12 cellular contexts compared by ENCODE assay signal in genomic region chr17:75755205-75755901, GRCh38. TPM values are rescaled to one million over a fixed set of nuclear protein-coding genes. Genes with fewer than 3 reads are reported as not detected.
DNase-seq lines count a peak whose midpoint lies in the region; ATAC-seq and TF ChIP-seq lines count a peak whose summit lies in the region.
"Had no signal": no experiment of that assay in that cellular context is flagged by ENCODE, and none has a peak within 500 bp of the region (broad histone marks: within the 10 kb centered on the region; RNA-seq: fewer than 3 reads in every experiment).

No MANE protein-coding gene starts in this region.

- no peak for TF ChIP-seq POLR2A in spleen (IDR thresholded peaks at IDR 0.05)

- no peak for DNase-seq in activated T-cell treated with anti-CD3 and anti-CD28 coated beads, Interleukin-2, amount 50 U/mL, for 4 hours
- DNase-seq in activated T-cell treated with anti-CD3 and anti-CD28 coated beads, Interleukin-2, amount 50 U/mL, for 1 hour, result no peak
- DNase-seq in MV-4-11 (lab: John Stamatoyannopoulos, UW), result peak; percentile 46
- no peak for DNase-seq in chondrocyte (ENCODE audit: low spot score)
- peak; percentile 76 for DNase-seq in spleen
- no peak for DNase-seq in DMS114 treated with DMSO at 0.1 percent for 48 hours (lab: John Stamatoyannopoulos, UW; ENCODE audit: unreplicated experiment)
- no peak for DNase-seq in NCI-H226
- DNase-seq: brain microvascular endothelial cell, hippocampal formation, NCI-H1436 had no signal

- H3K4me1 Mint-ChIP-seq in activated T-cell treated with anti-CD3 and anti-CD28 coated beads, Interleukin-2, amount 50 U/mL, for 4 hours (ENCODE audit: low read depth), result peaks cover 11% of the 10 kb centered on the region
- H3K4me1 Mint-ChIP-seq in chondrocyte (ENCODE audit: low read depth), result peaks cover 6% of the 10 kb centered on the region

- WGBS in spleen, 5 donors, result 73 to 89% (median 79%) methylated on average over 18 to 20 of the region's 20 CpGs

- no peak overlapping the region for H3K27ac Mint-ChIP-seq in chondrocyte (ENCODE audit: unreplicated experiment)

- H3K27me3 Mint-ChIP-seq in activated T-cell treated with anti-CD3 and anti-CD28 coated beads, Interleukin-2, amount 50 U/mL, for 4 hours (ENCODE audit: low read depth), result no peaks in the 10 kb centered on the region
- no peaks in the 10 kb centered on the region for H3K27me3 Mint-ChIP-seq in chondrocyte (ENCODE audit: low read depth)

- H3K27me3 ChIP-seq in spleen (replicated peaks in 1 of 7), result no peaks in the 10 kb centered on the region
- H3K27me3 ChIP-seq: brain microvascular endothelial cell, upper lobe of left lung had no signal

- intact Hi-C loops in spleen (cut with DNase I; ENCODE audit: low total_unique reads), result no loop called here

- TF ChIP-seq CTCF in chondrocyte (IDR thresholded peaks at IDR 0.05) (peak; percentile 3), spleen (IDR thresholded peaks at IDR 0.05 in 8 of 11, conservative IDR thresholded peaks at IDR 0.05 in 3 of 11) (no peak)

- peak overlapping the region in 1 of 8 donors; percentile 14 for H3K27ac ChIP-seq in spleen
- H3K27ac ChIP-seq: brain microvascular endothelial cell, upper lobe of left lung had no signal

- no peak overlapping the region for H3K4me3 ChIP-seq in spleen
- H3K4me3 ChIP-seq: upper lobe of left lung had no signal

- H3K36me3 Mint-ChIP-seq in activated T-cell treated with anti-CD3 and anti-CD28 coated beads, Interleukin-2, amount 50 U/mL, for 4 hours (ENCODE audit: insufficient read depth), result no peaks in the 10 kb centered on the region
- H3K36me3 Mint-ChIP-seq in chondrocyte (ENCODE audit: low read depth), result no peaks in the 10 kb centered on the region

- H3K4me1 ChIP-seq in spleen, result peaks cover 3 to 57% (median 30%) of the 10 kb centered on the region in 6 donors

- no peaks in the 10 kb centered on the region for H3K9me3 Mint-ChIP-seq in activated T-cell treated with anti-CD3 and anti-CD28 coated beads, Interleukin-2, amount 50 U/mL, for 4 hours
- no peaks in the 10 kb centered on the region for H3K9me3 Mint-ChIP-seq in chondrocyte (ENCODE audit: low read depth)

- peak overlapping the region; percentile 22 for H3K4me3 Mint-ChIP-seq in activated T-cell treated with anti-CD3 and anti-CD28 coated beads, Interleukin-2, amount 50 U/mL, for 4 hours
- no peak overlapping the region for H3K4me3 Mint-ChIP-seq in chondrocyte (ENCODE audit: unreplicated experiment)

- H3K9me3 ChIP-seq in spleen, result no peaks in the 10 kb centered on the region
- H3K9me3 ChIP-seq: upper lobe of left lung had no signal

- H3K36me3 ChIP-seq in spleen, result peaks cover 0 to 97% (median 34%) of the 10 kb centered on the region in 6 donors
- H3K36me3 ChIP-seq: brain microvascular endothelial cell had no signal

- no peak for ATAC-seq in activated T-cell treated with anti-CD3 and anti-CD28 coated beads, Interleukin-2, amount 50 U/mL, for 4 hours
- no peak for ATAC-seq in HG03097 (IDR thresholded peaks at IDR 0.05; ENCODE audit: low FRiP score, unreplicated experiment)

RNA-seq across cellular contexts. Expression of gene GALK1, which starts 9.6 kb away (rescaled TPM):
- total RNA-seq in activated T-cell treated with anti-CD3 and anti-CD28 coated beads, Interleukin-2, amount 50 U/mL, for 4 hours, result 10 to 100 TPM; 16.9 to 23.5 (median 21.3) TPM
- 27.8 to 34.7 TPM (median 30.0 TPM) in 3 replicates for total RNA-seq in chondrocyte
- total RNA-seq in spleen, result 10 to 100 TPM; 23.5 to 45.1 (median 33.5) TPM
- 10 to 100 TPM; 34.2 to 45.9 (median 37.0) TPM for polyA plus RNA-seq in spleen

RNA-seq across cellular contexts. Expression of gene UNK, which starts 29.3 kb away (rescaled TPM):
- total RNA-seq in activated T-cell treated with anti-CD3 and anti-CD28 coated beads, Interleukin-2, amount 50 U/mL, for 4 hours, result 10 to 100 TPM; 21.0 to 24.5 (median 22.6) TPM
- total RNA-seq in chondrocyte (20.9 to 35.8 TPM (median 21.0 TPM) in 3 replicates), spleen (10 to 100 TPM; 35.4 to 53.8 (median 48.6) TPM)
- 10 to 100 TPM; 19.0 to 41.9 (median 25.8) TPM for polyA plus RNA-seq in spleen

RNA-seq across cellular contexts. Expression of gene ITGB4, which starts 34.1 kb away (rescaled TPM):
- 1 to 10 TPM in 2 of 3 donors, under 1 TPM in 1; 0.63 to 2.3 (median 1.6) TPM for total RNA-seq in activated T-cell treated with anti-CD3 and anti-CD28 coated beads, Interleukin-2, amount 50 U/mL, for 4 hours
- total RNA-seq in chondrocyte (5.2 to 52.3 TPM (median 5.6 TPM) in 3 replicates), spleen (100 to 1,000 TPM in 3 of 7 donors, 10 to 100 TPM in 4; 80.4 to 205 (median 90.1) TPM)
- 10 to 100 TPM; 16.6 to 49.9 (median 30.1) TPM for polyA plus RNA-seq in spleen

Comparison
In these comparisons a context has a peak if more than half of its experiments do, and no peak if none do; other contexts are left out.
1. DNase-seq: peak in MV-4-11 (single experiment) and spleen (single experiment); none in activated T-cell treated with anti-CD3 and anti-CD28 coated beads, Interleukin-2, amount 50 U/mL, for 4 hours (single experiment), activated T-cell treated with anti-CD3 and anti-CD28 coated beads, Interleukin-2, amount 50 U/mL, for 1 hour (single experiment), chondrocyte (single experiment), DMS114 treated with DMSO at 0.1 percent for 48 hours (single experiment) and NCI-H226 (single experiment).